Comparison of ENCODE assay signal across 9 cellular contexts in genomic region chr6:95431637-95432228, GRCh38.
DNase-seq lines count a peak whose midpoint lies in the region; ATAC-seq and TF ChIP-seq lines count a peak whose summit lies in the region.
"Had no signal": no experiment of that assay in that cellular context is flagged by ENCODE, and none has a peak within 500 bp of the region (broad histone marks: within the 10 kb centered on the region; RNA-seq: fewer than 3 reads in every experiment).

No MANE protein-coding gene starts in this region.

- no peak overlapping the region for H3K27ac ChIP-seq in left ventricle myocardium inferior (replicated peaks)

- H3K27me3 ChIP-seq in left ventricle myocardium inferior (ENCODE audit: low read depth), result no peaks in the 10 kb centered on the region

- no peaks in the 10 kb centered on the region for H3K9me3 ChIP-seq in left ventricle myocardium inferior (replicated peaks)

- no peaks in the 10 kb centered on the region for H3K4me1 ChIP-seq in left ventricle myocardium inferior

- ATAC-seq in HG02763 (IDR thresholded peaks at IDR 0.05; ENCODE audit: unreplicated experiment) (peak; percentile 63), HG03108 (IDR thresholded peaks at IDR 0.05; ENCODE audit: unreplicated experiment) (no peak)
- ATAC-seq: stimulated activated effector memory CD8-positive, alpha-beta T cell treated with anti-CD3 and anti-CD28 coated beads, Interleukin-12 subunit alpha, Interleukin-12 subunit beta, amount 100 ng/mL, for 72 hours had no signal

- peak; percentile 24 for DNase-seq in SKM-1 (lab: John Stamatoyannopoulos, UW; ENCODE audit: unreplicated experiment)
- no peak for DNase-seq in SKM-1 treated with dmso at 0.1 percent for 144 hours (lab: John Stamatoyannopoulos, UW; ENCODE audit: unreplicated experiment)
- peak; percentile 28 for DNase-seq in NCI-H345 treated with DMSO at 0.1 percent for 48 hours (lab: John Stamatoyannopoulos, UW; ENCODE audit: unreplicated experiment)
- DNase-seq in activated T-cell treated with anti-CD3 and anti-CD28 coated beads, Interleukin-2, amount 50 U/mL, for 48 hours, result peak; percentile 35
- no peak for DNase-seq in left ventricle myocardium inferior
- DNase-seq in stimulated activated CD4-positive, alpha-beta T cell treated with anti-CD3 and anti-CD28 coated beads, Interleukin-1b, Interleukin-23, amount 100 ng/mL, for 24 hours (ENCODE audit: low read depth in 4 of 4, low spot score in 1 of 4), result peak in 3 of 4 experiments; percentile 0 to 4 (median 1)

- TF ChIP-seq CTCF in left ventricle myocardium inferior (IDR thresholded peaks at IDR 0.05; ENCODE audit: borderline replicate concordance), result peak; percentile 89

- H3K4me3 ChIP-seq in left ventricle myocardium inferior, result no peak overlapping the region

- no peaks in the 10 kb centered on the region for H3K36me3 ChIP-seq in left ventricle myocardium inferior

- intact Hi-C loops in left ventricle myocardium inferior (cut with micrococcal nuclease), result no loop called here

Comparison
In these comparisons a context has a peak if more than half of its experiments do, and no peak if none do; other contexts are left out.
1. DNase-seq: peak in SKM-1 (single experiment), NCI-H345 treated with DMSO at 0.1 percent for 48 hours (single experiment), activated T-cell treated with anti-CD3 and anti-CD28 coated beads, Interleukin-2, amount 50 U/mL, for 48 hours (2 of 2) and stimulated activated CD4-positive, alpha-beta T cell treated with anti-CD3 and anti-CD28 coated beads, Interleukin-1b, Interleukin-23, amount 100 ng/mL, for 24 hours (3 of 4); none in SKM-1 treated with dmso at 0.1 percent for 144 hours (single experiment) and left ventricle myocardium inferior (single experiment).